Comparison of ENCODE assay signal across 10 cellular contexts in genomic region chr1:205298191-205298994, GRCh38. TPM values are rescaled to one million over a fixed set of nuclear protein-coding genes. Genes with fewer than 3 reads are reported as not detected.
A peak's percentile ranks its signal among the peaks of the same experiment; 100 is the strongest.
DNase-seq lines count a peak whose midpoint lies in the region; ATAC-seq and TF ChIP-seq lines count a peak whose summit lies in the region.
"Had no signal": no experiment of that assay in that cellular context is flagged by ENCODE, and none has a peak within 500 bp of the region (broad histone marks: within the 10 kb centered on the region; RNA-seq: fewer than 3 reads in every experiment).

No MANE protein-coding gene starts in this region.

- H3K9me3 ChIP-seq in neuronal stem cell (replicated peaks in 1 of 2; ENCODE audit: control insufficient read depth in 2 of 2, insufficient read depth in 1 of 2, low read depth in 1 of 2, low read length in 2 of 2) (no peaks in the 10 kb centered on the region), adrenal gland (replicated peaks in 1 of 3) (no peaks in the 10 kb centered on the region)
- H3K9me3 ChIP-seq: tibial nerve had no signal

- no peak for TF ChIP-seq CTCF in adrenal gland (IDR thresholded peaks at IDR 0.05)
- no peak for TF ChIP-seq CTCF in GM13976 (IDR thresholded peaks at IDR 0.05; ENCODE audit: borderline replicate concordance, control extremely low read depth, extremely low read depth, insufficient read depth, missing control alignments)

- peaks cover 4% of the 10 kb centered on the region for H3K36me3 Mint-ChIP-seq in activated naive CD8-positive, alpha-beta T cell treated with anti-CD3 and anti-CD28 coated beads, Interleukin-2, amount 50 U/mL, for 24 hours (ENCODE audit: low read depth)

- H2AK5ac ChIP-seq in neuronal stem cell (ENCODE audit: low read depth, low read length) = peak overlapping the region; percentile 91

- H3K27ac Mint-ChIP-seq in activated naive CD8-positive, alpha-beta T cell treated with anti-CD3 and anti-CD28 coated beads, Interleukin-2, amount 50 U/mL, for 24 hours = no peak overlapping the region

- H3K18ac ChIP-seq in neuronal stem cell (ENCODE audit: low read length) = peak overlapping the region; percentile 89

- intact Hi-C loops in adrenal gland (cut with DNase I) = no loop called here

- H3K36me3 ChIP-seq in neuronal stem cell (replicated peaks in 1 of 2; ENCODE audit: control insufficient read depth in 2 of 2, insufficient read depth in 2 of 2, low read length in 2 of 2) (peaks cover 9 to 30% of the 10 kb centered on the region in 2 donors), adrenal gland (replicated peaks in 1 of 2) (peaks cover 0 to 13% of the 10 kb centered on the region in 2 donors)

- H3K4me3 ChIP-seq in neuronal stem cell (ENCODE audit: low read length in 2 of 2) (no peak overlapping the region), adrenal gland (no peak overlapping the region)
- H3K4me3 ChIP-seq: tibial nerve had no signal

- peak overlapping the region; percentile 84 for H2BK120ac ChIP-seq in neuronal stem cell (ENCODE audit: low read depth, low read length)

- no peak for ATAC-seq in activated naive CD8-positive, alpha-beta T cell treated with anti-CD3 and anti-CD28 coated beads, Interleukin-2, amount 50 U/mL, for 24 hours

- H4K91ac ChIP-seq in neuronal stem cell (ENCODE audit: low read depth, low read length, poor library complexity) = peak overlapping the region; percentile 96

- peak overlapping the region; percentile 35 for H3K4me2 ChIP-seq in neuronal stem cell (ENCODE audit: insufficient read depth, low read length, poor library complexity, severe bottlenecking)

- no peak overlapping the region for H3K4me3 Mint-ChIP-seq in activated naive CD8-positive, alpha-beta T cell treated with anti-CD3 and anti-CD28 coated beads, Interleukin-2, amount 50 U/mL, for 24 hours

- in situ Hi-C loops in GM13976 (cut with MboI; ENCODE audit: low sequenced_read_pairs, unreplicated experiment) = no loop called here

- no peaks in the 10 kb centered on the region for H3K9me3 Mint-ChIP-seq in activated naive CD8-positive, alpha-beta T cell treated with anti-CD3 and anti-CD28 coated beads, Interleukin-2, amount 50 U/mL, for 24 hours

- peaks cover 60% of the 10 kb centered on the region for H3K4me1 Mint-ChIP-seq in activated naive CD8-positive, alpha-beta T cell treated with anti-CD3 and anti-CD28 coated beads, Interleukin-2, amount 50 U/mL, for 24 hours

- H3K4me1 ChIP-seq in neuronal stem cell (ENCODE audit: control insufficient read depth in 2 of 2, insufficient read depth in 1 of 2, low read depth in 1 of 2, low read length in 2 of 2) (peaks cover 54 to 60% of the 10 kb centered on the region in 2 donors), adrenal gland (replicated peaks in 1 of 2) (peaks cover 12 to 17% of the 10 kb centered on the region in 2 donors)

- no peaks in the 10 kb centered on the region for H3K79me1 ChIP-seq in neuronal stem cell (ENCODE audit: low read depth, low read length)

- peak overlapping the region; percentile 95 for H2BK5ac ChIP-seq in neuronal stem cell (ENCODE audit: low read length)

- no peaks in the 10 kb centered on the region for H3K27me3 ChIP-seq in neuronal stem cell (ENCODE audit: control insufficient read depth in 3 of 3, insufficient read depth in 3 of 3, low read depth in 1 of 3, low read length in 3 of 3)
- no peaks in the 10 kb centered on the region for H3K27me3 ChIP-seq in adrenal gland
- H3K27me3 ChIP-seq: tibial nerve had no signal

- H3K4ac ChIP-seq in neuronal stem cell (ENCODE audit: low read length) = peak overlapping the region; percentile 69

- DNase-seq in EH (ENCODE audit: low read depth) (peak; percentile 99), NCI-H226 (peak; percentile 99), dermis microvascular lymphatic vessel endothelial cell (ENCODE audit: low read depth in 2 of 2) (peak; percentile 60 to 85), neuronal stem cell (ENCODE audit: low spot score) (no peak), adrenal gland (no peak), OCI-M1 (lab: John Stamatoyannopoulos, UW) (no peak), GM13976 (ENCODE audit: low spot score) (no peak)
- DNase-seq in activated naive CD8-positive, alpha-beta T cell treated with anti-CD3 and anti-CD28 coated beads, Interleukin-2, amount 50 U/mL, for 24 hours = no peak
- DNase-seq: activated naive CD4-positive, alpha-beta T cell treated with Interleukin-2 at 50 U/mL for 16 hours had no signal

- no peak overlapping the region for H4K8ac ChIP-seq in neuronal stem cell (ENCODE audit: low read depth, low read length)

- peak overlapping the region; percentile 87 for H2BK12ac ChIP-seq in neuronal stem cell (ENCODE audit: low read length)

- H3K9ac ChIP-seq in neuronal stem cell (ENCODE audit: low read depth, low read length, poor library complexity) = no peak overlapping the region

- WGBS in neuronal stem cell (ENCODE audit: extremely low coverage in 2 of 2, insufficient read length in 2 of 2, insufficient replicate concordance in 1 of 2), 2 donors = no CpG with 5 or more reads among the region's 9 CpGs
- 79 to 88% (median 85%) methylated on average over 8 to 9 of the region's 9 CpGs for WGBS in adrenal gland, 4 donors

- peaks cover 2% of the 10 kb centered on the region for H3K27me3 Mint-ChIP-seq in activated naive CD8-positive, alpha-beta T cell treated with anti-CD3 and anti-CD28 coated beads, Interleukin-2, amount 50 U/mL, for 24 hours

- peak overlapping the region; percentile 34 for H2BK15ac ChIP-seq in neuronal stem cell (ENCODE audit: low read length)

- peak overlapping the region; percentile 9 for H3K14ac ChIP-seq in neuronal stem cell (ENCODE audit: low read length)

- H3K23ac ChIP-seq in neuronal stem cell (ENCODE audit: low read depth, low read length, poor library complexity) = no peak overlapping the region

- H2AFZ ChIP-seq in neuronal stem cell (ENCODE audit: low read length) = peak overlapping the region; percentile 9

- TF ChIP-seq POLR2A in adrenal gland (IDR thresholded peaks at IDR 0.05) = no peak

- peak overlapping the region; percentile 93 for H3K27ac ChIP-seq in neuronal stem cell (replicated peaks; ENCODE audit: low read length)
- H3K27ac ChIP-seq in adrenal gland = no peak overlapping the region

RNA-seq across cellular contexts. Expression of gene NUAK2, which starts 23.2 kb away (rescaled TPM):
- 3.1 and 3.5 TPM in 2 replicates for total RNA-seq in dermis microvascular lymphatic vessel endothelial cell
- polyA plus RNA-seq in neuronal stem cell (2013, experiment 1 of 2) = 55.9 TPM
- 57.2 TPM for polyA plus RNA-seq in neuronal stem cell (2013, experiment 2 of 2)
- 1 to 10 TPM; 1.7 to 9.9 (median 7.2) TPM for total RNA-seq in adrenal gland
- 1 to 10 TPM in 2 of 3 donors, under 1 TPM in 1; 0.95 to 1.9 (median 1.8) TPM for polyA plus RNA-seq in adrenal gland

RNA-seq across cellular contexts. Expression of gene KLHDC8A, which starts 58.3 kb away (rescaled TPM):
- total RNA-seq in dermis microvascular lymphatic vessel endothelial cell (0.13 TPM in 1 of 2 replicates, not detected in the other), adrenal gland (10 to 100 TPM; 18.2 to 74.9 (median 43.8) TPM)
- polyA plus RNA-seq in neuronal stem cell (2013, experiment 1 of 2) = 87.2 TPM
- 86.1 TPM for polyA plus RNA-seq in neuronal stem cell (2013, experiment 2 of 2)
- 10 to 100 TPM; 24.6 to 60.9 (median 32.2) TPM for polyA plus RNA-seq in adrenal gland

Comparison
In these comparisons a context has a peak if more than half of its experiments do, and no peak if none do; other contexts are left out.
1. DNase-seq: peak in EH (single experiment), NCI-H226 (single experiment) and dermis microvascular lymphatic vessel endothelial cell (2 of 2); none in neuronal stem cell (single experiment), activated naive CD8-positive, alpha-beta T cell treated with anti-CD3 and anti-CD28 coated beads, Interleukin-2, amount 50 U/mL, for 24 hours (single experiment), adrenal gland (0 of 7), OCI-M1 (single experiment) and GM13976 (single experiment).
2. RNA of gene KLHDC8A, which starts 58.3 kb away (total RNA-seq): 18.2 to 74.9 TPM in adrenal gland; 0.13 TPM in dermis microvascular lymphatic vessel endothelial cell; every median in the first group is over 10 times any median in the second.